8 cellular contexts compared by ENCODE assay signal in the genomic region with DNA sequence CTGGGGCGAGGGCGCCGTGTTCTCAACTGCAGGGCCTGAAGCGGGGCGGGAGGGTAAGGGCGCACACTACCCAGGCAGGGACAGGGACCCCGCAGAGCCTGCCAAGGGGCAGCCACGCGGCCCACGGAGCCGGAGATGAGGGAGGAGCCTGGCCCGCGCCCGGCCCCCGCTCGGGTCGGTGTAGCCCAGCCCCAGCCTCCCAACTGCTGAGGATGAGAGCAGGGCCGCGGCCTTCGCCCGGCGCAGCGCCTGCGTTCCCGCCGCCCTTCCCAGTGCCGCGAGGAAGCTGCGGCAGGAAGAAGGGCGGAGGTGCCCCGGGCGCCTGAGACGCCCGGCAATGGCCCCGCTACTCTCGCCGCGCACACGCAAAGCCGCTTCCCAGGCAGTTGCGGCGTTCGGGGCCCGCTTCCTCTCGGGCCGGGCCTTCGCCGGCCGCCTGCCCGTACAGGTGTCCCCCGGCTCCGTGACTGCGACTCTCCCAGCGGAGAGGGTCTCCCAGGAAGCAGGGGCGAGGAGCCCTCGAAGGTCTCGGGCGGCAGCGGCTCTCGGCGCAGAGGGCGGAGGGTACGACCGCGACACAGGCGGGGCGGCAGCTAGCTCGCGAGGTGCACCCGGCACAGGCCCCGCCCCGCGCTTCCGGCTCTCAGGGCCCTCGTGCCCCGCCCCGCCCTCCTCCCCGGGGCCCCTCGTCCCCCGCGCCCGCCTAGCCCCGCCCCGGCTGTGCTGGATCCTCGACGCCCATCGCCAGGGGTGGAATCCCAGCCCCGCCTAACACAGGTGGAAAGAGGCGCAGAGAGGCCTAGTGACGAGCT. TPM values are rescaled to one million over a fixed set of nuclear protein-coding genes. Genes with fewer than 3 reads are reported as not detected.
DNase-seq lines count a peak whose midpoint lies in the region; ATAC-seq, FAIRE-seq and TF ChIP-seq lines count a peak whose summit lies in the region.

No MANE protein-coding gene starts in this region.

- no peak for TF ChIP-seq EP300 in sigmoid colon (IDR thresholded peaks at IDR 0.05)

- H3K27ac ChIP-seq in ascending aorta (peak overlapping the region; percentile 92 to 97), sigmoid colon (peak overlapping the region; percentile 94 to 99 (median 95))

- TF ChIP-seq CTCF in ascending aorta (IDR thresholded peaks at IDR 0.05) (no peak), sigmoid colon (IDR thresholded peaks at IDR 0.05) (no peak)

- intact Hi-C loops in ascending aorta (cut with DNase I): loop anchor here (1.0 to 10.0 kb wide), 3 partner anchors 21 to 419 kb away; a partner anchor contains a TSS
- intact Hi-C loops in sigmoid colon (cut with DNase I): no loop called here

- TF ChIP-seq POLR2A in sigmoid colon (IDR thresholded peaks at IDR 0.05): peak; percentile 58 to 64

- peak; percentile 89 for DNase-seq in GM18507 (ENCODE audit: extremely low spot score, insufficient read length, low read depth)
- peak; percentile 84 for DNase-seq in NCI-H1694 treated with DMSO at 0.1 percent for 48 hours (lab: John Stamatoyannopoulos, UW)
- peak; percentile 79 to 95 (median 90) for DNase-seq in T-helper 2 cell
- peak in 1 of 2 donors; percentile 91 for DNase-seq in ascending aorta (ENCODE audit: low spot score in 2 of 2)
- DNase-seq in hypothalamus (lab: John Stamatoyannopoulos, UW): peak in 48 of 51 donors; percentile 12 to 81 (median 54)
- DNase-seq in sigmoid colon: peak; percentile 94
- no peak for DNase-seq in dedifferentiated amniotic fluid mesenchymal stem cell (ENCODE audit: extremely low spot score)

- peak; percentile 88 for ATAC-seq in HG02938 (IDR thresholded peaks at IDR 0.05; ENCODE audit: unreplicated experiment)

- H3K4me3 ChIP-seq in ascending aorta (peak overlapping the region; percentile 82 to 83), sigmoid colon (peak overlapping the region; percentile 74 to 97 (median 86))

- peak; percentile 63 for FAIRE-seq in GM18507 (lab: Jason Lieb, UNC)

- H3K27me3 ChIP-seq in ascending aorta (no peaks in the 10 kb centered on the region), sigmoid colon (no peaks in the 10 kb centered on the region)

- H3K9me3 ChIP-seq in ascending aorta: no peaks in the 10 kb centered on the region
- no peaks in the 10 kb centered on the region for H3K9me3 ChIP-seq in sigmoid colon

- 1% methylated on average over 90 of the region's 90 CpGs for WGBS in sigmoid colon, 2 donors

- H3K4me1 ChIP-seq in ascending aorta (peaks cover 0 to 10% of the 10 kb centered on the region in 2 donors), sigmoid colon (peaks cover 0 to 11% (median 5%) of the 10 kb centered on the region in 4 donors)

- H3K36me3 ChIP-seq in ascending aorta (no peaks in the 10 kb centered on the region), sigmoid colon (no peaks in the 10 kb centered on the region)

RNA-seq across cellular contexts. Expression of a gene that starts 24.8 kb away (rescaled TPM):
- total RNA-seq in ascending aorta: 42.4 TPM
- 10 to 100 TPM; 53.9 to 61.5 (median 55.2) TPM for total RNA-seq in sigmoid colon
- polyA plus RNA-seq in sigmoid colon: 10 to 100 TPM; 26.7 to 46.7 (median 40.2) TPM

RNA-seq across cellular contexts. Expression of a gene that starts 54.7 kb away (rescaled TPM):
- total RNA-seq in ascending aorta (1.6 TPM), sigmoid colon (under 1 TPM; under 0.01 to 0.54 (median 0.39) TPM)
- 10 to 100 TPM in 1 of 3 donors, 1 to 10 TPM in 2; 2.4 to 11.9 (median 2.8) TPM for polyA plus RNA-seq in sigmoid colon
